1 cellular context compared by ENCODE assay signal in genomic region chr14:58639842-58640484, GRCh38.
TF ChIP-seq lines count a peak whose summit lies in the region.

No MANE protein-coding gene starts in this region.

TF ChIP-seq in SK-N-SH, 30 proteins besides CTCF, POLR2A, EP300 and RAD21 (continued from another document):
- TF ChIP-seq GATA2 (CRISPR knock-in tag; IDR thresholded peaks at IDR 0.05) (no peak), CHD2 (IDR thresholded peaks at IDR 0.05; ENCODE audit: low read length, partially characterized antibody) (peak; percentile 53), TCF12 (IDR thresholded peaks at IDR 0.05) (peak; percentile 96), RXRA (IDR thresholded peaks at IDR 0.05; ENCODE audit: borderline replicate concordance, low read depth) (peak; percentile 53; the same call in 1 of the 2 replicates), MAX (IDR thresholded peaks at IDR 0.05; ENCODE audit: low read depth) (peak; percentile 45; the same call in 1 of the 2 replicates), POLR2AphosphoS5 (IDR thresholded peaks at IDR 0.05; ENCODE audit: low read depth, low read length) (peak; percentile 61; the same call in 1 of the 2 replicates), PBX3 (IDR thresholded peaks at IDR 0.05) (peak; percentile 89), FOXM1 (IDR thresholded peaks at IDR 0.05; ENCODE audit: low read depth) (no peak), USF1 (IDR thresholded peaks at IDR 0.05; ENCODE audit: borderline replicate concordance, low read depth) (no peak), NRF1 (IDR thresholded peaks at IDR 0.05; ENCODE audit: low read depth, low read length) (0 out of 2 replicates have a peak, but pooled peaks have one; percentile 13), RCOR1 (IDR thresholded peaks at IDR 0.05; ENCODE audit: low read length) (peak; percentile 69; the same call in 1 of the 2 replicates)
